ENCODE assay signal across 1 cellular context in the genomic region with DNA sequence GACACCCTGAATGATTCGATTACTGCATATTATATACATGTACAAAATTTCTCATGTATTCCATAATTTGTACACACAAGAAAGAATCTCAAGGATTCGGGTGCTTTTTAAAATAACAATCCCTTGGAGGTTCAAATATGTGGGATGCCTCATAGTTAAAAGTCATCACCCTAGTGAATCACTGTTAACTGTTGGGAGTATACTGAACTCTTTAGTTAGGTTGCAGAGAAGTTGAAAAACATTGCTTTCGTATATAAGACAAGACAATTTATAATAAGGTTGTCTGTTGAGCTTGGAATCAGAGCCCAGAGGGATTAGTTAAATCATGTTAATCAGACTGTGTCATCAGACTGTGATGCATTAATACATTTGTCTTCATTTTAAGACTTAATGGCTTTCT.
TF ChIP-seq lines count a peak whose summit lies in the region.

No MANE protein-coding gene starts in this region.

TF ChIP-seq in IMR-90, 13 proteins besides CTCF, POLR2A, EP300 and RAD21:
- TF ChIP-seq SMC3 (IDR thresholded peaks at IDR 0.05; ENCODE audit: low read depth, low read length) (no peak), RFX5 (IDR thresholded peaks at IDR 0.05; ENCODE audit: low read depth, low read length) (no peak), CHD1 (IDR thresholded peaks at IDR 0.05; ENCODE audit: low read depth, low read length) (no peak), FOS (IDR thresholded peaks at IDR 0.05; ENCODE audit: low read depth, low read length) (peak; percentile 31; the same call in 1 of the 2 replicates)
